In genomic region chr13:94251801-94252200, GRCh38 we compare ENCODE assay signal across 18 cellular contexts.
DNase-seq lines count a peak whose midpoint lies in the region; ATAC-seq, FAIRE-seq and TF ChIP-seq lines count a peak whose summit lies in the region.
"Had no signal": no experiment of that assay in that cellular context is flagged by ENCODE, and none has a peak within 500 bp of the region (broad histone marks: within the 10 kb centered on the region; RNA-seq: fewer than 3 reads in every experiment).

No MANE protein-coding gene starts in this region.

- H3K27me3 Mint-ChIP-seq in astrocyte (ENCODE audit: low read depth, unreplicated experiment): peaks cover 12% of the 10 kb centered on the region
- H3K27me3 Mint-ChIP-seq: activated T-cell treated with anti-CD3 and anti-CD28 coated beads, Interleukin-2, amount 50 U/mL, for 24 hours; IgD-negative memory B cell had no signal

- DNase-seq in astrocyte (ENCODE audit: low read depth): peak; percentile 75
- DNase-seq in left cardiac atrium: peak; percentile 18
- DNase-seq in renal cortical epithelial cell (ENCODE audit: low read depth): peak; percentile 71
- DNase-seq in globus pallidus (ENCODE audit: low spot score): no peak
- no peak for DNase-seq in GM23248
- no peak for DNase-seq in superior temporal gyrus (ENCODE audit: extremely low spot score)
- DNase-seq in esophagus muscularis mucosa (ENCODE audit: extremely low spot score): no peak
- DNase-seq: activated T-cell treated with anti-CD3 and anti-CD28 coated beads, Interleukin-2, amount 50 U/mL, for 24 hours; C1 segment of cervical spinal cord; cortex of kidney; DND-41; NCI-H1092; NCI-H2171 treated with DMSO at 0.1 percent for 48 hours; nephron progenitor cell had no signal

- peaks cover 22% of the 10 kb centered on the region for H3K4me1 Mint-ChIP-seq in astrocyte (ENCODE audit: low read depth, unreplicated experiment)
- H3K4me1 Mint-ChIP-seq: IgD-negative memory B cell, nephron progenitor cell had no signal

- TF ChIP-seq POLR2A in esophagus muscularis mucosa (IDR thresholded peaks at IDR 0.05; ENCODE audit: low read depth): no peak

- H3K9me3 ChIP-seq in HEK293 (ENCODE audit: control insufficient read depth, insufficient read depth, low read depth, low read length): no peaks in the 10 kb centered on the region
- no peaks in the 10 kb centered on the region for H3K9me3 ChIP-seq in astrocyte (ENCODE audit: insufficient read depth, low read depth, low read length)
- H3K9me3 ChIP-seq in GM23248 (ENCODE audit: low read depth): peaks cover under 1% of the 10 kb centered on the region
- peaks cover 0 to under 1% (median 0%) of the 10 kb centered on the region in 4 donors for H3K9me3 ChIP-seq in esophagus muscularis mucosa

- TF ChIP-seq CTCF in HEK293 (tag by site-specific recombination; IDR thresholded peaks at IDR 0.05) (no peak), astrocyte (IDR thresholded peaks at IDR 0.05; ENCODE audit: insufficient read depth, low read depth, low read length) (no peak), esophagus muscularis mucosa (IDR thresholded peaks at IDR 0.05) (no peak)

- H3K4me3 ChIP-seq in HEK293 (ENCODE audit: low read depth, low read length) (no peak overlapping the region), astrocyte (ENCODE audit: insufficient read depth, low read depth, low read length) (no peak overlapping the region), GM23248 (no peak overlapping the region), esophagus muscularis mucosa (no peak overlapping the region)
- H3K4me3 ChIP-seq: lung had no signal

- in situ Hi-C loops in GM23248 (cut with MboI): no loop called here

- TF ChIP-seq EP300 in esophagus muscularis mucosa (IDR thresholded peaks at IDR 0.05): no peak

- no peak overlapping the region for H3K27ac Mint-ChIP-seq in astrocyte (ENCODE audit: unreplicated experiment)
- H3K27ac Mint-ChIP-seq: activated T-cell treated with anti-CD3 and anti-CD28 coated beads, Interleukin-2, amount 50 U/mL, for 24 hours; IgD-negative memory B cell; nephron progenitor cell had no signal

- H2AFZ ChIP-seq in astrocyte (ENCODE audit: low read depth, low read length) (no peak overlapping the region), GM23248 (no peak overlapping the region)

- no peak overlapping the region for H3K4me3 Mint-ChIP-seq in astrocyte (ENCODE audit: unreplicated experiment)
- H3K4me3 Mint-ChIP-seq: activated T-cell treated with anti-CD3 and anti-CD28 coated beads, Interleukin-2, amount 50 U/mL, for 24 hours; IgD-negative memory B cell; nephron progenitor cell had no signal

- H3K9me2 ChIP-seq in GM23248 (ENCODE audit: insufficient read depth): no peaks in the 10 kb centered on the region

- CTCF ChIA-PET in HEK293 (lab: Yijun Ruan, JAX): interaction anchor here (0.5 kb wide), 1 partner anchor 324 kb away, joined by 4 read pairs; no protein-coding TSS in a partner anchor

- POLR2A ChIA-PET in HEK293 (lab: Yijun Ruan, JAX): no interaction called here

- 32 to 38% methylated on average over 4 of the region's 4 CpGs for WGBS in GM23248 (ENCODE audit: low coverage in 1 of 2, low lambda C conversion rate in 2 of 2, missing lambda C conversion rate in 2 of 2), 2 experiments
- 22% methylated on average over 4 of the region's 4 CpGs for WGBS in esophagus muscularis mucosa

- peaks cover 4% of the 10 kb centered on the region for H3K36me3 Mint-ChIP-seq in astrocyte (ENCODE audit: low read depth, unreplicated experiment)

- H3K36me3 ChIP-seq in HEK293 (ENCODE audit: control insufficient read depth in 2 of 2, insufficient read depth in 1 of 2, low read length in 2 of 2) (no peaks in the 10 kb centered on the region), astrocyte (ENCODE audit: insufficient read depth, low read length) (no peaks in the 10 kb centered on the region), GM23248 (ENCODE audit: low read depth) (no peaks in the 10 kb centered on the region), esophagus muscularis mucosa (no peaks in the 10 kb centered on the region)

- no peak overlapping the region for H3K4me2 ChIP-seq in astrocyte (ENCODE audit: low read length)
- H3K4me2 ChIP-seq in GM23248 (ENCODE audit: unreplicated experiment): no peak overlapping the region

- H3K27ac ChIP-seq in HEK293 (ENCODE audit: extremely low read depth, low read depth, low read length): no peak overlapping the region
- no peak overlapping the region for H3K27ac ChIP-seq in astrocyte (ENCODE audit: low read depth, low read length)
- H3K27ac ChIP-seq in GM23248: no peak overlapping the region
- no peak overlapping the region for H3K27ac ChIP-seq in esophagus muscularis mucosa (replicated peaks in 1 of 4)

- intact Hi-C loops in left cardiac atrium (cut with DNase I): no loop called here
- intact Hi-C loops in esophagus muscularis mucosa (cut with DNase I): no loop called here

- peaks cover 46% of the 10 kb centered on the region for H3K27me3 ChIP-seq in astrocyte (ENCODE audit: insufficient read depth, low read length)
- H3K27me3 ChIP-seq in GM23248 (replicated peaks; ENCODE audit: insufficient read depth): no peaks in the 10 kb centered on the region; the same call in 1 of the 2 replicates
- H3K27me3 ChIP-seq in esophagus muscularis mucosa: no peaks in the 10 kb centered on the region

- H3K9ac ChIP-seq in astrocyte (ENCODE audit: low read length) (no peak overlapping the region), GM23248 (no peak overlapping the region)

- no peaks in the 10 kb centered on the region for H3K4me1 ChIP-seq in HEK293 (ENCODE audit: control insufficient read depth, insufficient read depth, low read length)
- H3K4me1 ChIP-seq in astrocyte (ENCODE audit: insufficient read depth, low read length): peaks cover 14% of the 10 kb centered on the region
- H3K4me1 ChIP-seq in GM23248 (ENCODE audit: insufficient read depth): peaks cover 19% of the 10 kb centered on the region
- peaks cover 0 to 6% (median 2%) of the 10 kb centered on the region in 4 donors for H3K4me1 ChIP-seq in esophagus muscularis mucosa

- ATAC-seq in left cardiac atrium: peak in 1 of 2 donors; percentile 63

- peaks cover 8% of the 10 kb centered on the region for H3F3A ChIP-seq in GM23248 (ENCODE audit: insufficient read depth)

- FAIRE-seq in astrocyte (lab: Jason Lieb, UNC): peak; percentile 9
- FAIRE-seq: urothelium cell line had no signal

- H4K20me1 ChIP-seq in astrocyte (ENCODE audit: insufficient read depth, low read length): no peaks in the 10 kb centered on the region
- no peaks in the 10 kb centered on the region for H4K20me1 ChIP-seq in GM23248 (ENCODE audit: insufficient read depth)

- H3K79me2 ChIP-seq in astrocyte (ENCODE audit: insufficient read depth, low read length): no peaks in the 10 kb centered on the region
- H3K79me2 ChIP-seq in GM23248 (ENCODE audit: insufficient read depth): no peaks in the 10 kb centered on the region

- H3K9me3 Mint-ChIP-seq in astrocyte (ENCODE audit: unreplicated experiment): peaks cover 4% of the 10 kb centered on the region
- H3K9me3 Mint-ChIP-seq: activated T-cell treated with anti-CD3 and anti-CD28 coated beads, Interleukin-2, amount 50 U/mL, for 24 hours had no signal

TF ChIP-seq in HEK293, 187 proteins besides CTCF, POLR2A, EP300 and RAD21:
- TF ChIP-seq ZBTB17 (tag by site-specific recombination; IDR thresholded peaks at IDR 0.05): peak; percentile 38; the same call in 1 of the 2 replicates
- no peak for TF ChIP-seq HIC1 (tag by site-specific recombination; IDR thresholded peaks at IDR 0.05)

Comparison
In these comparisons a context has a peak if more than half of its experiments do, and no peak if none do; other contexts are left out.
1. DNase-seq: peak in astrocyte (single experiment), left cardiac atrium (single experiment) and renal cortical epithelial cell (single experiment); none in globus pallidus (single experiment), GM23248 (single experiment), superior temporal gyrus (single experiment) and esophagus muscularis mucosa (single experiment).